In genomic region chr11:4466168-4466891, GRCh38 we compare ENCODE assay signal across 19 cellular contexts. TPM values are rescaled to one million over a fixed set of nuclear protein-coding genes. Genes with fewer than 3 reads are reported as not detected.
DNase-seq lines count a peak whose midpoint lies in the region; ATAC-seq and TF ChIP-seq lines count a peak whose summit lies in the region.
"Had no signal": no experiment of that assay in that cellular context is flagged by ENCODE, and none has a peak within 500 bp of the region (broad histone marks: within the 10 kb centered on the region; RNA-seq: fewer than 3 reads in every experiment).

No MANE protein-coding gene starts in this region.

- no peak overlapping the region for H2BK120ac ChIP-seq in H9 (ENCODE audit: low read depth, low read length, poor library complexity, severe bottlenecking)

- H3K9me3 ChIP-seq in H9 (ENCODE audit: control insufficient read depth, low read depth, low read length): no peaks in the 10 kb centered on the region
- no peaks in the 10 kb centered on the region for H3K9me3 ChIP-seq in Loucy (ENCODE audit: insufficient read depth, low read depth, low read length)
- no peaks in the 10 kb centered on the region for H3K9me3 ChIP-seq in hepatocyte (ENCODE audit: low read depth)
- no peaks in the 10 kb centered on the region for H3K9me3 ChIP-seq in neutrophil
- H3K9me3 ChIP-seq in upper lobe of left lung: peaks cover 0 to 12% (median 3%) of the 10 kb centered on the region in 4 donors

- no peak overlapping the region for H3K27ac ChIP-seq in H9 (ENCODE audit: insufficient read length, low read depth, low read length)
- peak overlapping the region; percentile 96 for H3K27ac ChIP-seq in hepatocyte
- peak overlapping the region; percentile 91 for H3K27ac ChIP-seq in neutrophil
- H3K27ac ChIP-seq in upper lobe of left lung: no peak overlapping the region
- H3K27ac ChIP-seq: C4-2B had no signal

- no peak overlapping the region for H3K18ac ChIP-seq in H9 (ENCODE audit: insufficient read length, low read depth, low read length)

- no peak overlapping the region for H3K9ac ChIP-seq in H9 (ENCODE audit: extremely low read depth, insufficient read length, low read length)
- no peak overlapping the region for H3K9ac ChIP-seq in Loucy (ENCODE audit: low read depth, low read length, poor library complexity, severe bottlenecking)

- DNase-seq in H9 (peak; percentile 43), hepatocyte (ENCODE audit: low spot score) (peak; percentile 41), posterior vena cava (ENCODE audit: low spot score) (no peak), upper lobe of left lung (no peak), C1 segment of cervical spinal cord (lab: John Stamatoyannopoulos, UW) (no peak)
- DNase-seq: ACHN, GDM1, KBM-7, NCI-H1417, NCI-H187, NCI-H2227 treated with DMSO at 0.1 percent for 48 hours, NCI-H510A treated with DMSO at 0.1 percent for 48 hours, NCI-H774, PC-3, RPMI8226 had no signal

- peaks cover 16 to 17% of the 10 kb centered on the region in 2 experiments for H3K9me3 Mint-ChIP-seq in H9

- no peak overlapping the region for H4K5ac ChIP-seq in H9 (ENCODE audit: insufficient read length, low read depth, low read length)

- no peak overlapping the region for H2AK5ac ChIP-seq in H9 (ENCODE audit: insufficient read length, low read length)

- H3K23ac ChIP-seq in H9 (ENCODE audit: insufficient read length, low read depth, low read length): no peak overlapping the region

- H3K4me3 ChIP-seq in Loucy (ENCODE audit: low read length, poor library complexity, severe bottlenecking) (no peak overlapping the region), hepatocyte (no peak overlapping the region), neutrophil (ENCODE audit: low read depth in 1 of 2, low read length in 1 of 2) (no peak overlapping the region), upper lobe of left lung (no peak overlapping the region)

- TF ChIP-seq EP300 in upper lobe of left lung (IDR thresholded peaks at IDR 0.05): no peak

- no peak overlapping the region for H4K91ac ChIP-seq in H9 (ENCODE audit: insufficient read length, low read depth, low read length)

- WGBS in H9 (ENCODE audit: extremely low coverage, insufficient read length, low lambda C conversion rate): no CpG with 5 or more reads among the region's 5 CpGs
- WGBS in hepatocyte (ENCODE audit: low lambda C conversion rate, missing lambda C conversion rate): 54% methylated on average over 5 of the region's 5 CpGs
- WGBS in upper lobe of left lung, 2 donors: 53 to 57% methylated on average over 5 of the region's 5 CpGs

- no peaks in the 10 kb centered on the region for H3K9me2 ChIP-seq in Loucy (replicated peaks; ENCODE audit: low read depth, low read length)
- H3K9me2 ChIP-seq in hepatocyte (replicated peaks; ENCODE audit: insufficient read depth): no peaks in the 10 kb centered on the region

- TF ChIP-seq CTCF in H9 (conservative IDR thresholded peaks at IDR 0.05) (peak; percentile 37; the same call in 2 of the 3 replicates), Loucy (conservative IDR thresholded peaks at IDR 0.05; ENCODE audit: low read length) (0 out of 2 replicates have a peak, but pooled peaks have one; percentile 7), hepatocyte (IDR thresholded peaks at IDR 0.05; ENCODE audit: poor library complexity) (peak; percentile 11), neutrophil (IDR thresholded peaks at IDR 0.05) (no peak), upper lobe of left lung (IDR thresholded peaks at IDR 0.05) (no peak)

- H3K79me2 ChIP-seq in H9 (ENCODE audit: insufficient read depth, low read length): no peaks in the 10 kb centered on the region
- H3K79me2 ChIP-seq in Loucy (ENCODE audit: insufficient read depth, low read length): no peaks in the 10 kb centered on the region
- H3K79me2 ChIP-seq in hepatocyte: no peaks in the 10 kb centered on the region

- H3K4me2 ChIP-seq in H9 (ENCODE audit: insufficient read depth, insufficient read length, low read length) (no peak overlapping the region), Loucy (ENCODE audit: low read depth, low read length, poor library complexity, severe bottlenecking) (no peak overlapping the region), hepatocyte (peak overlapping the region; percentile 30)

- no peak overlapping the region for H3K14ac ChIP-seq in H9 (ENCODE audit: insufficient read depth, low read length)

- no peak overlapping the region for H2AFZ ChIP-seq in H9 (ENCODE audit: low read length)
- no peak overlapping the region for H2AFZ ChIP-seq in Loucy (ENCODE audit: low read length)
- H2AFZ ChIP-seq in hepatocyte: no peak overlapping the region

- H3K4me1 ChIP-seq in H9 (ENCODE audit: insufficient read depth, low read length) (no peaks in the 10 kb centered on the region; the same call in 1 of the 2 replicates), Loucy (ENCODE audit: insufficient read depth, low read length, poor library complexity, severe bottlenecking) (no peaks in the 10 kb centered on the region), hepatocyte (ENCODE audit: insufficient read depth) (peaks cover 30% of the 10 kb centered on the region), neutrophil (ENCODE audit: control insufficient read depth in 1 of 2, insufficient read depth in 1 of 2, low read depth in 1 of 2, low read length in 1 of 2) (peaks cover 54 to 57% of the 10 kb centered on the region in 2 experiments), upper lobe of left lung (no peaks in the 10 kb centered on the region)

- H2BK5ac ChIP-seq in H9 (ENCODE audit: insufficient read length, low read length): no peak overlapping the region

- no peaks in the 10 kb centered on the region for H3K27me3 ChIP-seq in H9 (ENCODE audit: insufficient read depth, low read length)
- H3K27me3 ChIP-seq in Loucy (ENCODE audit: insufficient read depth, low read length, poor library complexity, severe bottlenecking): peaks cover 23% of the 10 kb centered on the region
- no peaks in the 10 kb centered on the region for H3K27me3 ChIP-seq in hepatocyte
- H3K27me3 ChIP-seq in neutrophil: no peaks in the 10 kb centered on the region
- H3K27me3 ChIP-seq in upper lobe of left lung: no peaks in the 10 kb centered on the region

- ATAC-seq in upper lobe of left lung (ENCODE audit: low FRiP score in 2 of 2): no peak
- ATAC-seq: PC-3 had no signal

- H3K27me3 Mint-ChIP-seq in H9 (ENCODE audit: low read depth): 0 out of 2 replicates have a peak, but pooled peaks cover 3% of the 10 kb centered on the region

- no peaks in the 10 kb centered on the region for H3K36me3 ChIP-seq in Loucy (ENCODE audit: insufficient read depth, low read length)
- H3K36me3 ChIP-seq in hepatocyte (replicated peaks; ENCODE audit: insufficient read depth, low read depth): no peaks in the 10 kb centered on the region
- H3K36me3 ChIP-seq in neutrophil: no peaks in the 10 kb centered on the region
- no peaks in the 10 kb centered on the region for H3K36me3 ChIP-seq in upper lobe of left lung

- peaks cover 22 to 29% of the 10 kb centered on the region in 2 experiments for H3K4me1 Mint-ChIP-seq in H9

- peaks cover 7 to 17% (median 15%) of the 10 kb centered on the region in 3 experiments; a peak in 6 of 7 replicates for H3K36me3 Mint-ChIP-seq in H9 (ENCODE audit: insufficient read depth in 1 of 3, low read depth in 3 of 3)

- no peak overlapping the region for H3K56ac ChIP-seq in H9 (ENCODE audit: insufficient read length, low read depth, low read length)

- H4K20me1 ChIP-seq in H9 (ENCODE audit: control insufficient read depth, insufficient read depth, insufficient read length) (no peaks in the 10 kb centered on the region), Loucy (ENCODE audit: insufficient read depth, low read length, poor library complexity, severe bottlenecking) (no peaks in the 10 kb centered on the region), hepatocyte (ENCODE audit: insufficient read depth, poor library complexity, severe bottlenecking) (no peaks in the 10 kb centered on the region)

- H3K23me2 ChIP-seq in H9 (ENCODE audit: insufficient read length, low read depth, low read length, poor library complexity, severe bottlenecking): no peaks in the 10 kb centered on the region

- no peak overlapping the region for H3K4ac ChIP-seq in H9 (ENCODE audit: low read depth, low read length)

- no peak overlapping the region for H2BK20ac ChIP-seq in H9 (ENCODE audit: low read depth, low read length, poor library complexity, severe bottlenecking)

- no peak overlapping the region for H3K4me3 Mint-ChIP-seq in H9

- no peak overlapping the region for H4K8ac ChIP-seq in H9 (replicated peaks; ENCODE audit: insufficient read length, low read depth, low read length)

- H3K79me1 ChIP-seq in H9 (ENCODE audit: insufficient read depth, low read depth, low read length, poor library complexity, severe bottlenecking): no peaks in the 10 kb centered on the region

- H3T11ph ChIP-seq in H9 (ENCODE audit: low read length): no peak overlapping the region

- intact Hi-C loops in posterior vena cava (cut with DNase I): no loop called here

- H3F3A ChIP-seq in Loucy (ENCODE audit: low read depth): no peaks in the 10 kb centered on the region

- H3K27ac Mint-ChIP-seq in H9: no peak overlapping the region

- TF ChIP-seq POLR2A in upper lobe of left lung (IDR thresholded peaks at IDR 0.05): no peak

- H2BK15ac ChIP-seq in H9 (ENCODE audit: low read depth, low read length): no peak overlapping the region

- no peak overlapping the region for H2BK12ac ChIP-seq in H9 (ENCODE audit: insufficient read length, low read depth, low read length)

RNA-seq across cellular contexts. Expression of gene OR52K1, which starts 16.1 kb away (rescaled TPM):
- total RNA-seq in H9 (2021) (not detected in 2 replicates), hepatocyte (0.04 and 0.07 TPM in 2 replicates), posterior vena cava (not detected), upper lobe of left lung (under 1 TPM in 3 of 6 donors, not detected in 3; 0.03 to 0.22 (median 0.03) TPM)
- polyA plus RNA-seq in hepatocyte: not detected in 2 replicates
- total RNA-seq: PC-3; T-helper 1 cell treated with Interleukin-12 subunit alpha and Interleukin-12 subunit beta and Interleukin-4 antibody, amounts not matched to agents 30 ng/mL and 1 ng/mL, for 36 hours had no signal

RNA-seq across cellular contexts. Expression of gene OR52K2, which starts 17.2 kb away (rescaled TPM):
- total RNA-seq in H9 (2021) (not detected in 2 replicates), hepatocyte (not detected in 2 replicates), posterior vena cava (not detected), upper lobe of left lung (not detected)
- polyA plus RNA-seq in hepatocyte: not detected in 2 replicates
- total RNA-seq: PC-3; T-helper 1 cell treated with Interleukin-12 subunit alpha and Interleukin-12 subunit beta and Interleukin-4 antibody, amounts not matched to agents 30 ng/mL and 1 ng/mL, for 36 hours had no signal

Comparison
In these comparisons a context has a peak if more than half of its experiments do, and no peak if none do; other contexts are left out.
1. DNase-seq: peak in H9 (single experiment) and hepatocyte (single experiment); none in posterior vena cava (single experiment), upper lobe of left lung (0 of 2) and C1 segment of cervical spinal cord (0 of 14).
2. H3K27ac ChIP-seq: peak in hepatocyte (single experiment) and neutrophil (single experiment); none in H9 (single experiment) and upper lobe of left lung (0 of 4).
3. CTCF ChIP-seq: peak in H9 (single experiment), Loucy (single experiment) and hepatocyte (single experiment); none in neutrophil (single experiment) and upper lobe of left lung (0 of 6).